ENCODE assay signal across 8 cellular contexts in genomic region chr16:74774223-74775139, GRCh38. TPM values are rescaled to one million over a fixed set of nuclear protein-coding genes. Genes with fewer than 3 reads are reported as not detected.
DNase-seq lines count a peak whose midpoint lies in the region; ATAC-seq, FAIRE-seq and TF ChIP-seq lines count a peak whose summit lies in the region.

Gene FA2H (minus strand): TSS chr16:74774820. CDS start chr16:74774755, 65 bp downstream.

- no TSS peak for BruUV-seq in endothelial cell of umbilical vein (replicated peaks; lab: Mats Ljungman, UMichigan)

- no peaks in the 10 kb centered on the region for H3K79me2 ChIP-seq in endothelial cell of umbilical vein (ENCODE audit: control insufficient read depth, insufficient read depth, low read length)

- POLR2A ChIA-PET in CD4-positive, alpha-beta T cell (lab: Charles Lee) = interaction anchor here (0.6 kb wide), 1 partner anchor 297 kb away, joined by 4 read pairs; no protein-coding TSS in a partner anchor
- POLR2A ChIA-PET in endothelial cell of umbilical vein (lab: Charles Lee) = no interaction called here

- H3K27ac Mint-ChIP-seq in CD4-positive, alpha-beta T cell = no peak within 1 kb of the TSS
- no peak within 1 kb of the TSS for H3K27ac Mint-ChIP-seq in activated CD8-positive, alpha-beta memory T cell treated with anti-CD3 and anti-CD28 coated beads, Interleukin-2, amount 10 ng/mL, durations not matched to agents 7 days and 5 days

- H2AFZ ChIP-seq in endothelial cell of umbilical vein (ENCODE audit: low read depth, low read length) = peak within 1 kb of the TSS; percentile 23

- H3K27ac ChIP-seq in CD4-positive, alpha-beta T cell (ENCODE audit: low read depth, low read length) = no peak within 1 kb of the TSS
- no peak within 1 kb of the TSS for H3K27ac ChIP-seq in endothelial cell of umbilical vein (ENCODE audit: insufficient read depth, low read depth, low read length)

- H3K4me1 ChIP-seq in endothelial cell of umbilical vein (ENCODE audit: control insufficient read depth, extremely low read depth, insufficient read depth, low read length) = peaks cover 4% of the 10 kb centered on the region

- no peaks in the 10 kb centered on the region for H3K36me3 Mint-ChIP-seq in CD4-positive, alpha-beta T cell (ENCODE audit: low read depth)
- no peaks in the 10 kb centered on the region for H3K36me3 Mint-ChIP-seq in activated CD8-positive, alpha-beta memory T cell treated with anti-CD3 and anti-CD28 coated beads, Interleukin-2, amount 10 ng/mL, durations not matched to agents 7 days and 5 days

- H3K4me3 Mint-ChIP-seq in CD4-positive, alpha-beta T cell = peak within 1 kb of the TSS; percentile 78
- H3K4me3 Mint-ChIP-seq in activated CD8-positive, alpha-beta memory T cell treated with anti-CD3 and anti-CD28 coated beads, Interleukin-2, amount 10 ng/mL, durations not matched to agents 7 days and 5 days = peak within 1 kb of the TSS; percentile 20

- H3K4me2 ChIP-seq in endothelial cell of umbilical vein (ENCODE audit: insufficient read depth, low read length) = peak within 1 kb of the TSS; percentile 49

- H4K20me1 ChIP-seq in endothelial cell of umbilical vein (replicated peaks; ENCODE audit: control insufficient read depth, extremely low read depth, insufficient read depth, low read length) = no peaks in the 10 kb centered on the region

- no peaks in the 10 kb centered on the region for H3K9me3 Mint-ChIP-seq in CD4-positive, alpha-beta T cell
- H3K9me3 Mint-ChIP-seq in activated CD8-positive, alpha-beta memory T cell treated with anti-CD3 and anti-CD28 coated beads, Interleukin-2, amount 10 ng/mL, durations not matched to agents 7 days and 5 days (ENCODE audit: low read depth) = no peaks in the 10 kb centered on the region

- peaks cover 15% of the 10 kb centered on the region for H3K4me1 Mint-ChIP-seq in CD4-positive, alpha-beta T cell (ENCODE audit: low read depth)
- peaks cover 10% of the 10 kb centered on the region for H3K4me1 Mint-ChIP-seq in activated CD8-positive, alpha-beta memory T cell treated with anti-CD3 and anti-CD28 coated beads, Interleukin-2, amount 10 ng/mL, durations not matched to agents 7 days and 5 days

- no peaks in the 10 kb centered on the region for H3K36me3 ChIP-seq in endothelial cell of umbilical vein (ENCODE audit: control insufficient read depth in 2 of 2, extremely low read depth in 1 of 2, insufficient read depth in 2 of 2, low read length in 2 of 2)

- DNase-seq in CD4-positive, alpha-beta T cell = peak; percentile 36 to 69 (median 54)
- DNase-seq in NCI-H748 (lab: John Stamatoyannopoulos, UW; ENCODE audit: unreplicated experiment) = peak; percentile 92
- peak; percentile 76 for DNase-seq in activated CD8-positive, alpha-beta memory T cell treated with anti-CD3 and anti-CD28 coated beads, Interleukin-2, amount 10 ng/mL, durations not matched to agents 7 days and 5 days
- DNase-seq in endothelial cell of umbilical vein (ENCODE audit: low read depth, low spot score) = peak; percentile 27
- peak; percentile 87 for DNase-seq in mucosa of gallbladder (ENCODE audit: low spot score)
- peak; percentile 76 for DNase-seq in stimulated activated CD8-positive, alpha-beta memory T cell treated with anti-CD3 and anti-CD28 coated beads, Interleukin-4, amount 100 ng/mL, for 48 hours

- no peak for TF ChIP-seq CTCF in CD4-positive, alpha-beta T cell (IDR thresholded peaks at IDR 0.05)
- peak; percentile 35 to 36 for TF ChIP-seq CTCF in endothelial cell of umbilical vein (IDR thresholded peaks at IDR 0.05; ENCODE audit: extremely low read depth in 1 of 2, insufficient read depth in 1 of 2, low read depth in 1 of 2, low read length in 2 of 2)

- peak within 1 kb of the TSS in 1 of 3 experiments; percentile 13 for H3K4me3 ChIP-seq in endothelial cell of umbilical vein (replicated peaks in 1 of 3; ENCODE audit: insufficient read depth in 1 of 3, low read depth in 1 of 3, low read length in 3 of 3)

- peaks cover 44% of the 10 kb centered on the region for H3K27me3 Mint-ChIP-seq in CD4-positive, alpha-beta T cell
- peaks cover 43% of the 10 kb centered on the region for H3K27me3 Mint-ChIP-seq in activated CD8-positive, alpha-beta memory T cell treated with anti-CD3 and anti-CD28 coated beads, Interleukin-2, amount 10 ng/mL, durations not matched to agents 7 days and 5 days

- intact Hi-C loops in CD4-positive, alpha-beta T cell (cut with DNase I, micrococcal nuclease) = no loop called here
- intact Hi-C loops in endothelial cell of umbilical vein (cut with micrococcal nuclease) = no loop called here

- peak; percentile 98 for ATAC-seq in CD4-positive, alpha-beta T cell (ENCODE audit: poor library complexity)
- ATAC-seq in GM19397 (IDR thresholded peaks at IDR 0.05; ENCODE audit: unreplicated experiment) (peak; percentile 88), HG03520 (IDR thresholded peaks at IDR 0.05; ENCODE audit: unreplicated experiment) (peak; percentile 86)
- peak; percentile 97 for ATAC-seq in activated CD8-positive, alpha-beta memory T cell treated with anti-CD3 and anti-CD28 coated beads, Interleukin-2, amount 10 ng/mL, durations not matched to agents 7 days and 5 days

- H3K27me3 ChIP-seq in CD4-positive, alpha-beta T cell (ENCODE audit: control insufficient read depth, insufficient read depth, low read length) = peaks cover 37% of the 10 kb centered on the region
- peaks cover 21 to 32% of the 10 kb centered on the region in 2 experiments for H3K27me3 ChIP-seq in endothelial cell of umbilical vein (ENCODE audit: control insufficient read depth in 2 of 2, insufficient read depth in 2 of 2, low read length in 2 of 2)

- H3K9ac ChIP-seq in endothelial cell of umbilical vein (replicated peaks; ENCODE audit: extremely low read depth, insufficient read depth, low read length) = no peak within 1 kb of the TSS

- no peaks in the 10 kb centered on the region for H3K9me3 ChIP-seq in CD4-positive, alpha-beta T cell (ENCODE audit: control insufficient read depth, low read length)
- no peaks in the 10 kb centered on the region for H3K9me3 ChIP-seq in endothelial cell of umbilical vein (replicated peaks; ENCODE audit: control insufficient read depth, insufficient read depth, low read length)

- no peaks in the 10 kb centered on the region for H3K9me1 ChIP-seq in endothelial cell of umbilical vein (replicated peaks; ENCODE audit: control insufficient read depth, extremely low read depth, insufficient read depth, low read length)

- dilution Hi-C loops in endothelial cell of umbilical vein (cut with MboI; ENCODE audit: extremely low pct_ligation_motif_present, low sequenced_read_pairs) = no loop called here

- TF ChIP-seq POLR2A in endothelial cell of umbilical vein (IDR thresholded peaks at IDR 0.05; ENCODE audit: low read depth, low read length) = no peak

- no peak for FAIRE-seq in endothelial cell of umbilical vein (lab: Jason Lieb, UNC)

- CTCF ChIA-PET in CD4-positive, alpha-beta T cell (lab: Charles Lee) = interaction anchor here (1.2 kb wide), 1 partner anchor 88 kb away, joined by 5 read pairs; no protein-coding TSS in a partner anchor
- CTCF ChIA-PET in activated CD8-positive, alpha-beta memory T cell treated with anti-CD3 and anti-CD28 coated beads, Interleukin-2, amount 10 ng/mL, durations not matched to agents 7 days and 5 days (lab: Charles Lee) = interaction anchor here (1.0 to 1.3 kb wide), 2 partner anchors 10 to 38 kb away, joined by 3 to 4 read pairs; no protein-coding TSS in a partner anchor
- CTCF ChIA-PET in endothelial cell of umbilical vein (lab: Charles Lee) = interaction anchor here (0.8 to 3.3 kb wide), 13 partner anchors 9 to 88 kb away, joined by 3 to 33 read pairs (median 4); partner anchors contain the start of gene MLKL

TF ChIP-seq in endothelial cell of umbilical vein, 7 proteins besides CTCF, POLR2A, EP300 and RAD21:
- no peak for TF ChIP-seq POLR2AphosphoS5 (IDR thresholded peaks at IDR 0.05; ENCODE audit: insufficient read depth, low read depth, low read length)
- TF ChIP-seq EZH2 (IDR thresholded peaks at IDR 0.05; ENCODE audit: borderline replicate concordance, low read depth, low read length, severe bottlenecking) = peak; percentile 72

RNA-seq across cellular contexts. Expression of gene FA2H, which starts in this region (rescaled TPM):
- total RNA-seq in CD4-positive, alpha-beta T cell = not detected
- total RNA-seq in activated CD8-positive, alpha-beta memory T cell treated with anti-CD3 and anti-CD28 coated beads, Interleukin-2, amount 10 ng/mL, durations not matched to agents 7 days and 5 days = under 1 TPM in 1 of 2 experiments, not detected in 1; 0.29 TPM
- total RNA-seq in endothelial cell of umbilical vein (not detected in 2 replicates), mucosa of gallbladder (82.2 TPM)
- not detected in 2 replicates for polyA plus RNA-seq in endothelial cell of umbilical vein
- polyA plus RNA-seq in endothelial cell of umbilical vein (2011; cell fraction: cytosol; rRNA removed) = not detected in 2 replicates
- polyA plus RNA-seq in endothelial cell of umbilical vein (2011; cell fraction: nucleus; rRNA removed) = not detected in 2 replicates
- polyA plus RNA-seq in endothelial cell of umbilical vein (2012) = not detected in 2 replicates
- polyA minus RNA-seq in endothelial cell of umbilical vein = not detected in 2 replicates
- polyA minus RNA-seq in endothelial cell of umbilical vein (2011; cell fraction: cytosol; rRNA and poly(A)+ RNA removed) = 14.6 TPM
- polyA minus RNA-seq in endothelial cell of umbilical vein (2011; cell fraction: nucleus; rRNA and poly(A)+ RNA removed) = not detected in 2 replicates

Comparison
In these comparisons a context has a peak if more than half of its experiments do, and no peak if none do; other contexts are left out.
1. RNA of gene FA2H (total RNA-seq): 82.2 TPM in mucosa of gallbladder (single experiment); 0.29 TPM in activated CD8-positive, alpha-beta memory T cell treated with anti-CD3 and anti-CD28 coated beads, Interleukin-2, amount 10 ng/mL, durations not matched to agents 7 days and 5 days, not detected in CD4-positive, alpha-beta T cell and not detected in endothelial cell of umbilical vein; every median in the first group is over 10 times any median in the second.
2. Peak in DNase-seq and ATAC-seq in CD4-positive, alpha-beta T cell; RNA of the gene not detected or under 1 TPM.
3. Peak in DNase-seq and ATAC-seq in activated CD8-positive, alpha-beta memory T cell treated with anti-CD3 and anti-CD28 coated beads, Interleukin-2, amount 10 ng/mL, durations not matched to agents 7 days and 5 days; RNA of the gene not detected or under 1 TPM.
4. DNase-seq: peak in every context shown above with its lines; median percentile 92 in NCI-H748; 87 in mucosa of gallbladder; 76 in activated CD8-positive, alpha-beta memory T cell treated with anti-CD3 and anti-CD28 coated beads, Interleukin-2, amount 10 ng/mL, durations not matched to agents 7 days and 5 days; 76 in stimulated activated CD8-positive, alpha-beta memory T cell treated with anti-CD3 and anti-CD28 coated beads, Interleukin-4, amount 100 ng/mL, for 48 hours; 54 in CD4-positive, alpha-beta T cell; 27 in endothelial cell of umbilical vein.
5. Peak in every context shown above with its lines, with median percentiles within 50 percentile points of each other: ATAC-seq.